In the genomic region with DNA sequence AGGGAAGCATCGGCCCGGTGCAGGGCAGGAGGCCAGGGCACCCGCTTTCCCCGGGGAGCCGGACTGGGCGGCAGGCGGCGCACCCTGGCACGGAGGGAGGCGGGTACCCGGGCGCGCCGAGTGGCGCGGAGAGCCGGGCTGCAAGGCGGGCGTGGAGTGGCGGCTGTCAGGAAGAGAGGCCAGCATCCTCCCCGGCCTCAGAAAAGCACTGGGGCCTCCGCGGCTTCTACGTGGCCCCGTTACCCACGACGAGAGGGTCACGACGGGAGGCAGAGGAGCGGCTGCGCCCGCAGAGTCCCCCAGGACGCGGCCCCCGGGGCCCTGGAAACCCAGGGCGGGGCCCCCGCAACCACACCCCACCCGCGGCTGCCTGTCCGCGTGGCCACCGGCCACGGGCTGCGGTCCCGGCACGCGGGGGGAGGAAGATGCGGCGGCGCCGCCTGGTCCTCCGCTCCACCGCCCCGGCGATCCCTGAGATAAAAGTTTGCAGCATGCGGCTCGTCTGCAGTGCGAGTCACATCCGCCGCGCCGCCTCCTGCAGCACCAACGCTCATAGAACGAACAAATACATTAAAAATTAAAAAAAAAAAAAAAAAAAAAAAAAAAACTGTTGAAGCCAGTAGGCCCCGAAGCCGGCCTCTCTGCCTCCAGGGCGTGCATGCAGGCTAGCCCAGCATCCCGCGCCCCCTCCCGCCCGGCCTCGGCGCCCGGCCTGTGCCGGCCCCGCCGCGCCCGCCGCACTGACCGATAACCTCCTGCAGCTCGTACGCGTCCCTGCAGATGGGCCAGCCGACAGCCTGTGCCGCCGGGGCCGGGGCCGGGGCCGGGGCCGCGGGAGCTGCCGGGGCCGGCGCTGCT, we compare ENCODE assay signal across 8 cellular contexts. TPM values are rescaled to one million over a fixed set of nuclear protein-coding genes. Genes with fewer than 3 reads are reported as not detected.
DNase-seq lines count a peak whose midpoint lies in the region; ATAC-seq and TF ChIP-seq lines count a peak whose summit lies in the region.

No MANE protein-coding gene starts in this region.

- intact Hi-C loops in heart left ventricle (cut with DNase I): loop anchor here in 9 of 10 donors (2.0 to 10.0 kb wide), 7 partner anchors 71 to 112 kb away; no protein-coding TSS in a partner anchor
- intact Hi-C loops in transverse colon (cut with DNase I; ENCODE audit: low total_unique reads): no loop called here

- peaks cover 7% of the 10 kb centered on the region; the same call in 1 of the 2 replicates for H4K20me1 ChIP-seq in SU-DHL-6 (ENCODE audit: low read depth, low read length)

- no peaks in the 10 kb centered on the region for H3F3A ChIP-seq in SU-DHL-6 (ENCODE audit: insufficient read depth)

- DNase-seq in D341Med (ENCODE audit: low spot score) (peak; percentile 76), HT1080 (ENCODE audit: low read depth) (peak; percentile 65), heart left ventricle (peak; percentile 69 to 87 (median 78)), pons (ENCODE audit: low spot score) (peak; percentile 64), transverse colon (peak; percentile 82)
- DNase-seq in activated naive CD8-positive, alpha-beta T cell treated with anti-CD3 and anti-CD28 coated beads, Interleukin-2, amount 50 U/mL, for 16 hours (ENCODE audit: low read depth, low spot score): peak; percentile 24

- H3K27me3 ChIP-seq in SU-DHL-6 (ENCODE audit: low read length) (no peaks in the 10 kb centered on the region), heart left ventricle (no peaks in the 10 kb centered on the region), transverse colon (no peaks in the 10 kb centered on the region)

- TF ChIP-seq CTCF in SU-DHL-6 (IDR thresholded peaks at IDR 0.05; ENCODE audit: insufficient read depth, low read length, poor library complexity, severe bottlenecking) (peak; percentile 37), heart left ventricle (IDR thresholded peaks at IDR 0.05) (peak in 9 of 12 donors; percentile 6 to 52 (median 40)), transverse colon (IDR thresholded peaks at IDR 0.05) (peak; percentile 32 to 48 (median 36))

- H3K79me2 ChIP-seq in SU-DHL-6 (ENCODE audit: insufficient read depth, low read length): peaks cover 20% of the 10 kb centered on the region

- peak overlapping the region; percentile 98 for H3K4me2 ChIP-seq in SU-DHL-6 (ENCODE audit: low read depth, low read length, poor library complexity, severe bottlenecking)

- H3K27ac ChIP-seq in SU-DHL-6 (ENCODE audit: low read depth, low read length) (peak overlapping the region; percentile 73), heart left ventricle (peak overlapping the region; percentile 6 to 93 (median 88)), transverse colon (peak overlapping the region; percentile 92 to 95 (median 94))

- peak overlapping the region; percentile 86 for H3K9ac ChIP-seq in SU-DHL-6 (ENCODE audit: low read length)

- WGBS in heart left ventricle, 4 donors: 0 to 1% (median 0%) methylated on average over 65 to 95 of the region's 95 CpGs
- WGBS in transverse colon (ENCODE audit: low coverage in 1 of 2), 2 donors: 1% methylated on average over 78 of the region's 95 CpGs; no CpG with 5 or more reads in 1 of the 2 donors

- no peaks in the 10 kb centered on the region for H3K9me2 ChIP-seq in SU-DHL-6 (replicated peaks; ENCODE audit: insufficient read depth, low read length)

- H3K4me1 ChIP-seq in heart left ventricle (peaks cover 0 to 44% (median 27%) of the 10 kb centered on the region in 12 donors), transverse colon (peaks cover 12 to 48% (median 27%) of the 10 kb centered on the region in 4 donors)

- peak; percentile 52 for ATAC-seq in GM21360 (IDR thresholded peaks at IDR 0.05; ENCODE audit: unreplicated experiment)
- ATAC-seq in heart left ventricle: peak; percentile 52 to 86 (median 82)

- peak overlapping the region; percentile 96 for H2AFZ ChIP-seq in SU-DHL-6 (ENCODE audit: low read depth, low read length, severe bottlenecking)

- H3K36me3 ChIP-seq in SU-DHL-6 (ENCODE audit: low read length) (no peaks in the 10 kb centered on the region), heart left ventricle (no peaks in the 10 kb centered on the region), transverse colon (no peaks in the 10 kb centered on the region)

- no peak for TF ChIP-seq POLR2A in heart left ventricle (IDR thresholded peaks at IDR 0.05)
- TF ChIP-seq POLR2A in transverse colon (IDR thresholded peaks at IDR 0.05): no peak

- in situ Hi-C loops in transverse colon (cut with MboI; ENCODE audit: low pct_ligation_motif_present in 1 of 4, low pct_unique_long_range_greater_than_20kb in 1 of 4, low sequenced_read_pairs in 3 of 4): no loop called here

- H3K9me3 ChIP-seq in SU-DHL-6 (ENCODE audit: insufficient read depth, low read length) (no peaks in the 10 kb centered on the region), heart left ventricle (no peaks in the 10 kb centered on the region), transverse colon (no peaks in the 10 kb centered on the region)

- no peak for TF ChIP-seq EP300 in transverse colon (IDR thresholded peaks at IDR 0.05; ENCODE audit: low read depth)

- H3K4me3 ChIP-seq in SU-DHL-6 (ENCODE audit: insufficient read depth, low read length, poor library complexity, severe bottlenecking) (peak overlapping the region; percentile 74), heart left ventricle (peak overlapping the region; percentile 49 to 94 (median 80)), transverse colon (peak overlapping the region; percentile 83 to 97 (median 84))

RNA-seq across cellular contexts. Expression of a gene that starts 0.7 kb away (rescaled TPM):
- 13.9 and 16.9 TPM in 2 replicates for total RNA-seq in HT1080 (2014; rRNA removed; shearing (Covaris generic))
- polyA plus RNA-seq in HT1080 (2015; cell fraction: cytosol; rRNA removed): 34.2 and 48.1 TPM in 2 replicates
- 28.7 and 31.7 TPM in 2 replicates for polyA plus RNA-seq in HT1080 (2015; cell fraction: nucleus; rRNA removed)
- total RNA-seq in heart left ventricle (10 to 100 TPM; 13.1 to 33.2 (median 21.5) TPM), transverse colon (10 to 100 TPM; 30.6 to 46.1 (median 36.7) TPM)
- 10 to 100 TPM; 18.2 to 40.1 TPM for polyA plus RNA-seq in heart left ventricle

Comparison
In these comparisons a context has a peak if more than half of its experiments do, and no peak if none do; other contexts are left out.
1. Peak in every context shown above with its lines: DNase-seq, ATAC-seq, H3K4me3 ChIP-seq and H3K27ac ChIP-seq.
2. DNase-seq: peak in every context shown above with its lines; median percentile 82 in transverse colon; 78 in heart left ventricle; 76 in D341Med; 65 in HT1080; 64 in pons; 24 in activated naive CD8-positive, alpha-beta T cell treated with anti-CD3 and anti-CD28 coated beads, Interleukin-2, amount 50 U/mL, for 16 hours.